15 cellular contexts compared by ENCODE assay signal in genomic region chr1:11044849-11045427, GRCh38. TPM values are rescaled to one million over a fixed set of nuclear protein-coding genes. Genes with fewer than 3 reads are reported as not detected.
"Had no signal": no experiment of that assay in that cellular context is flagged by ENCODE, and none has a peak within 500 bp of the region (broad histone marks: within the 10 kb centered on the region; RNA-seq: fewer than 3 reads in every experiment).

No MANE protein-coding gene starts in this region.

- H3K27ac ChIP-seq: colonic mucosa, heart left ventricle, left lung, testis had no signal

- H3K4me3 Mint-ChIP-seq: activated CD4-positive, alpha-beta memory T cell treated with anti-CD3 and anti-CD28 coated beads for 36 hours; activated naive CD4-positive, alpha-beta T cell treated with anti-CD3 and anti-CD28 coated beads, Interleukin-2, amount 10 ng/mL, durations not matched to agents 7 days and 5 days; neural crest cell; stimulated activated naive CD8-positive, alpha-beta T cell treated with anti-CD3 and anti-CD28 coated beads, Interleukin-15, Interleukin-2, amounts not matched to agents 100 ng/mL and 50 ng/mL, for 24 hours; T-helper 17 cell had no signal

- H3K4me1 Mint-ChIP-seq: activated naive CD4-positive, alpha-beta T cell treated with anti-CD3 and anti-CD28 coated beads, Interleukin-2, amount 10 ng/mL, durations not matched to agents 7 days and 5 days had no signal

- ATAC-seq: left lung, T-helper 17 cell had no signal

- H3K27ac Mint-ChIP-seq: activated CD4-positive, alpha-beta memory T cell treated with anti-CD3 and anti-CD28 coated beads for 36 hours; activated naive CD4-positive, alpha-beta T cell treated with anti-CD3 and anti-CD28 coated beads, Interleukin-2, amount 10 ng/mL, durations not matched to agents 7 days and 5 days; stimulated activated naive CD8-positive, alpha-beta T cell treated with anti-CD3 and anti-CD28 coated beads, Interleukin-15, Interleukin-2, amounts not matched to agents 100 ng/mL and 50 ng/mL, for 24 hours; T-helper 17 cell had no signal

- DNase-seq: activated CD4-positive, alpha-beta memory T cell treated with anti-CD3 and anti-CD28 coated beads for 36 hours; activated CD4-positive, alpha-beta T cell treated with anti-CD3 and anti-CD28 coated beads for 1 hour; activated CD8-positive, alpha-beta memory T cell treated with anti-CD3 and anti-CD28 coated beads, Interleukin-2, amount 50 U/mL, for 4 hours; activated naive CD4-positive, alpha-beta T cell treated with anti-CD3 and anti-CD28 coated beads, Interleukin-2, amount 10 ng/mL, durations not matched to agents 7 days and 5 days; caudate nucleus; colonic mucosa; heart left ventricle; left lung; stimulated activated CD4-positive, alpha-beta T cell treated with anti-CD3 and anti-CD28 coated beads, Interleukin-2, amount 100 ng/mL, for 24 hours; testis had no signal

- H3K27me3 Mint-ChIP-seq: activated CD4-positive, alpha-beta memory T cell treated with anti-CD3 and anti-CD28 coated beads for 36 hours; activated naive CD4-positive, alpha-beta T cell treated with anti-CD3 and anti-CD28 coated beads, Interleukin-2, amount 10 ng/mL, durations not matched to agents 7 days and 5 days; stimulated activated naive CD8-positive, alpha-beta T cell treated with anti-CD3 and anti-CD28 coated beads, Interleukin-15, Interleukin-2, amounts not matched to agents 100 ng/mL and 50 ng/mL, for 24 hours; T-helper 17 cell had no signal

- H3K9me3 ChIP-seq: colonic mucosa, heart left ventricle, left lung, testis had no signal

- H3K9me3 Mint-ChIP-seq: activated CD4-positive, alpha-beta memory T cell treated with anti-CD3 and anti-CD28 coated beads for 36 hours; activated naive CD4-positive, alpha-beta T cell treated with anti-CD3 and anti-CD28 coated beads, Interleukin-2, amount 10 ng/mL, durations not matched to agents 7 days and 5 days; neural crest cell; stimulated activated naive CD8-positive, alpha-beta T cell treated with anti-CD3 and anti-CD28 coated beads, Interleukin-15, Interleukin-2, amounts not matched to agents 100 ng/mL and 50 ng/mL, for 24 hours had no signal

- H3K36me3 ChIP-seq: colonic mucosa, heart left ventricle, left lung had no signal

- H3K36me3 Mint-ChIP-seq: activated CD4-positive, alpha-beta memory T cell treated with anti-CD3 and anti-CD28 coated beads for 36 hours; activated naive CD4-positive, alpha-beta T cell treated with anti-CD3 and anti-CD28 coated beads, Interleukin-2, amount 10 ng/mL, durations not matched to agents 7 days and 5 days had no signal

- H3K4me3 ChIP-seq: colonic mucosa, heart left ventricle, left lung, testis had no signal

- H3K4me1 ChIP-seq: colonic mucosa, heart left ventricle, left lung, testis had no signal

- H3K27me3 ChIP-seq: colonic mucosa, heart left ventricle, left lung, testis had no signal

RNA-seq across cellular contexts. Expression of gene MASP2, which starts 2.1 kb away (rescaled TPM):
- total RNA-seq: activated CD4-positive, alpha-beta memory T cell treated with anti-CD3 and anti-CD28 coated beads for 36 hours; frontal cortex; heart left ventricle; left lung; neural crest cell; ureter had no signal
- polyA plus RNA-seq: heart left ventricle had no signal
